Comparison of ENCODE assay signal across 28 cellular contexts in genomic region chr22:27517361-27517760, GRCh38.
"Had no signal": no experiment of that assay in that cellular context is flagged by ENCODE, and none has a peak within 500 bp of the region (broad histone marks: within the 10 kb centered on the region; RNA-seq: fewer than 3 reads in every experiment).

No MANE protein-coding gene starts in this region.

- H3K4me3 ChIP-seq: left lung, lower lobe of right lung, ovary, right atrium auricular region, right lobe of liver, smooth muscle cell, testis, thyroid gland, transverse colon, upper lobe of left lung had no signal

- H3K4me3 Mint-ChIP-seq: immature natural killer cell; natural killer cell; neural crest cell; stimulated activated memory B cell treated with anti-CD40 and anti-IgM and Interleukin-4, amounts not matched to agents 10 μg/mL and 1 μg/mL and 100 μg/mL, for 72 hours; stimulated activated naive CD8-positive, alpha-beta T cell treated with anti-CD3 and anti-CD28 coated beads, Interleukin-15, amount 100 ng/mL, for 72 hours had no signal

- DNase-seq: hypothalamus; immature natural killer cell; kidney; left colon; left lung; lower lobe of right lung; mammary epithelial cell; mesenchymal stem cell; naive B cell; natural killer cell; ovary; right lobe of liver; stimulated activated CD4-positive, alpha-beta T cell treated with anti-CD3 and anti-CD28 coated beads, Interleukin-1b, Interleukin-23, amount 100 ng/mL, for 48 hours; stimulated activated CD4-positive, alpha-beta T cell treated with anti-CD3 and anti-CD28 coated beads, Interleukin-2, amount 100 ng/mL, for 48 hours; stimulated activated CD4-positive, alpha-beta T cell treated with anti-CD3 and anti-CD28 coated beads, Interleukin-4, amount 100 ng/mL, for 4 hours; stimulated activated CD8-positive, alpha-beta memory T cell treated with anti-CD3 and anti-CD28 coated beads, Interleukin-4, amount 100 ng/mL, for 48 hours; stimulated activated naive CD4-positive, alpha-beta T cell treated with Interleukin-2 at 50 U/mL for 16 hours; stimulated activated naive CD8-positive, alpha-beta T cell treated with anti-CD3 and anti-CD28 coated beads, Interleukin-15, amount 100 ng/mL, for 72 hours; testis; thyroid gland; transverse colon; upper lobe of left lung had no signal

- H3K27me3 Mint-ChIP-seq: stimulated activated naive CD8-positive, alpha-beta T cell treated with anti-CD3 and anti-CD28 coated beads, Interleukin-15, amount 100 ng/mL, for 72 hours had no signal

- H3K4me1 ChIP-seq: right lobe of liver had no signal

- ATAC-seq: left colon; left lung; natural killer cell; right lobe of liver; stimulated activated memory B cell treated with anti-CD40 and anti-IgM and Interleukin-4, amounts not matched to agents 10 μg/mL and 1 μg/mL and 100 μg/mL, for 72 hours; stimulated activated naive CD8-positive, alpha-beta T cell treated with anti-CD3 and anti-CD28 coated beads, Interleukin-15, amount 100 ng/mL, for 72 hours had no signal

- H3K27me3 ChIP-seq: left lung, ovary, right atrium auricular region, right lobe of liver, testis, thyroid gland, transverse colon, upper lobe of left lung had no signal

- H3K36me3 Mint-ChIP-seq: immature natural killer cell; naive B cell; natural killer cell; stimulated activated memory B cell treated with anti-CD40 and anti-IgM and Interleukin-4, amounts not matched to agents 10 μg/mL and 1 μg/mL and 100 μg/mL, for 72 hours had no signal

- H3K9me3 ChIP-seq: left lung, lower lobe of right lung, ovary, right atrium auricular region, right lobe of liver, testis, thyroid gland, transverse colon, upper lobe of left lung had no signal

- H3K27ac Mint-ChIP-seq: immature natural killer cell; naive B cell; natural killer cell; progenitor cell of endocrine pancreas; stimulated activated memory B cell treated with anti-CD40 and anti-IgM and Interleukin-4, amounts not matched to agents 10 μg/mL and 1 μg/mL and 100 μg/mL, for 72 hours; stimulated activated naive CD8-positive, alpha-beta T cell treated with anti-CD3 and anti-CD28 coated beads, Interleukin-15, amount 100 ng/mL, for 72 hours had no signal

- H3K9me3 Mint-ChIP-seq: immature natural killer cell; natural killer cell; neural crest cell; stimulated activated memory B cell treated with anti-CD40 and anti-IgM and Interleukin-4, amounts not matched to agents 10 μg/mL and 1 μg/mL and 100 μg/mL, for 72 hours; stimulated activated naive CD8-positive, alpha-beta T cell treated with anti-CD3 and anti-CD28 coated beads, Interleukin-15, amount 100 ng/mL, for 72 hours had no signal

- H3K36me3 ChIP-seq: left lung, lower lobe of right lung, ovary, right atrium auricular region, right lobe of liver, thyroid gland, transverse colon, upper lobe of left lung had no signal

- H3K4me1 Mint-ChIP-seq: immature natural killer cell; naive B cell; natural killer cell; stimulated activated memory B cell treated with anti-CD40 and anti-IgM and Interleukin-4, amounts not matched to agents 10 μg/mL and 1 μg/mL and 100 μg/mL, for 72 hours; stimulated activated naive CD8-positive, alpha-beta T cell treated with anti-CD3 and anti-CD28 coated beads, Interleukin-15, amount 100 ng/mL, for 72 hours had no signal

- H3K4me2 ChIP-seq: smooth muscle cell had no signal

- H3K27ac ChIP-seq: left lung, lower lobe of right lung, ovary, right atrium auricular region, right lobe of liver, testis, thyroid gland, transverse colon, upper lobe of left lung had no signal

- FAIRE-seq: islet of Langerhans, kidney had no signal
